ENCODE assay signal across 22 cellular contexts in the genomic region with DNA sequence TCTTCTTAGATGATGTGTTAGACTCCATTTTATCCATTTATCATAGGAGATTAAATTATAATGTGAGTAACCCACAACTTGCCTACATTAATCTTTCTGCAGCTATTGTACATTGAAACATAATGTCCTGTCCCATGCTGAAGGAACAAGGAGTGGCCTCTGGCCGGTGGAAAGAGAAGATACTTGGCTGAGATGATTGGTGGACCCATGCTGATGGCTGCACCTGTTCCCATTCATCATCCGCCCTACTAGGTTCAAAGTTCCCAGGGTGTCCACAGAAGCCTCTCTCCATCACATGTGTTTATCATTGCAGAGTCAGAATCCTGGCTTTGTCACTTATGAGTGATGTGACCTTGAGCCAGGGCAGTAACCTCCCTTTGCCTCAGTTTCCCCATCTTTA. TPM values are rescaled to one million over a fixed set of nuclear protein-coding genes. Genes with fewer than 3 reads are reported as not detected.
"Had no signal": no experiment of that assay in that cellular context is flagged by ENCODE, and none has a peak within 500 bp of the region (broad histone marks: within the 10 kb centered on the region; RNA-seq: fewer than 3 reads in every experiment).

No MANE protein-coding gene starts in this region.

- H3K9ac ChIP-seq: KMS-11 had no signal

- H3K36me3 ChIP-seq: Peyer's patch had no signal

- DNase-seq: Kasumi-1; NCI-H1092; NCI-H1105 treated with DMSO at 0.1 percent for 48 hours; NCI-H1417 treated with DMSO at 0.1 percent for 48 hours; NCI-H187; NCI-H2081 treated with DMSO at 0.1 percent for 48 hours; NCI-H2171; NCI-H226; NCI-H446; NCI-H524 treated with DMSO at 0.1 percent for 48 hours; NCI-H69; NK-92 treated with Interleukin-12 subunit alpha and Interleukin-12 subunit beta, amount 100 ng/mL, for 24 hours; OCI-M1; PC-9; Peyer's patch; Right ventricle myocardium superior; RPMI8226; SIG-M5 had no signal

- H3K4me2 ChIP-seq: KMS-11, PC-9 had no signal

- H2AFZ ChIP-seq: PC-9 had no signal

- H3K4me3 ChIP-seq: K562, PC-9, Peyer's patch had no signal

- FAIRE-seq: K562 had no signal

- H3K9me3 ChIP-seq: Peyer's patch had no signal

- H3K27ac ChIP-seq: KMS-11, PC-9, Peyer's patch had no signal

- H3K27me3 ChIP-seq: Peyer's patch had no signal

RNA-seq across cellular contexts. Expression of gene FBXL7, which starts 24.7 kb away (rescaled TPM):
- total RNA-seq: MCF 10A, PC-9 had no signal
- polyA plus RNA-seq: IgD-negative memory B cell had no signal
